9 cellular contexts compared by ENCODE assay signal in genomic region chr14:24194186-24194872, GRCh38. TPM values are rescaled to one million over a fixed set of nuclear protein-coding genes. Genes with fewer than 3 reads are reported as not detected.
DNase-seq lines count a peak whose midpoint lies in the region; ATAC-seq, FAIRE-seq and TF ChIP-seq lines count a peak whose summit lies in the region.
"Had no signal": no experiment of that assay in that cellular context is flagged by ENCODE, and none has a peak within 500 bp of the region (broad histone marks: within the 10 kb centered on the region; RNA-seq: fewer than 3 reads in every experiment).

No MANE protein-coding gene starts in this region.

- H3K36me3 ChIP-seq in GM23338 (ENCODE audit: insufficient read depth) (no peaks in the 10 kb centered on the region), gastroesophageal sphincter (peaks cover 0 to 45% of the 10 kb centered on the region in 2 donors), small intestine (ENCODE audit: control insufficient read depth in 2 of 2, insufficient read depth in 2 of 2, low read length in 2 of 2) (peaks cover 2% of the 10 kb centered on the region in 2 donors)

- TF ChIP-seq POLR2A in gastroesophageal sphincter (IDR thresholded peaks at IDR 0.05), result no peak

- ATAC-seq in GM23338 (no peak), gastroesophageal sphincter (no peak), HG03378 (IDR thresholded peaks at IDR 0.05; ENCODE audit: unreplicated experiment) (no peak), HG03442 (IDR thresholded peaks at IDR 0.05; ENCODE audit: unreplicated experiment) (no peak)

- peak overlapping the region; percentile 95 for H3K4me3 ChIP-seq in GM23338
- H3K4me3 ChIP-seq in WI38 (ENCODE audit: low read depth, low read length), result peak overlapping the region; percentile 89
- peak overlapping the region; percentile 82 to 83 for H3K4me3 ChIP-seq in gastroesophageal sphincter
- H3K4me3 ChIP-seq in small intestine (ENCODE audit: low read depth in 1 of 2, low read length in 2 of 2), result peak overlapping the region; percentile 65 to 96

- H3K27ac ChIP-seq in GM23338 (ENCODE audit: low read depth) (no peak overlapping the region), gastroesophageal sphincter (peak overlapping the region in 3 of 4 donors; percentile 96 to 99 (median 96)), small intestine (ENCODE audit: low read depth in 1 of 2, low read length in 1 of 2) (peak overlapping the region in 1 of 2 donors; percentile 99)

- H3K27me3 ChIP-seq in GM23338 (ENCODE audit: insufficient read depth), result no peaks in the 10 kb centered on the region
- no peaks in the 10 kb centered on the region for H3K27me3 ChIP-seq in gastroesophageal sphincter
- H3K27me3 ChIP-seq in small intestine (ENCODE audit: control insufficient read depth in 2 of 2, insufficient read depth in 2 of 2, low read length in 2 of 2), result no peaks in the 10 kb centered on the region

- DNase-seq in GM23338 (ENCODE audit: low spot score) (no peak), small intestine (no peak), UCSD-AML1 (lab: John Stamatoyannopoulos, UW; ENCODE audit: unreplicated experiment) (no peak), AML-193 (lab: John Stamatoyannopoulos, UW) (no peak)

- FAIRE-seq in small intestine (lab: Jason Lieb, UNC), result no peak

- H3K4me2 ChIP-seq in GM23338, result peak overlapping the region; percentile 90

- 73% methylated on average over 6 to 7 of the region's 7 CpGs for WGBS in gastroesophageal sphincter (ENCODE audit: low coverage in 1 of 2), 2 donors
- 83 to 87% (median 84%) methylated on average over 7 of the region's 7 CpGs for WGBS in small intestine, 3 donors

- no peak overlapping the region; the same call in 1 of the 2 replicates for H2AFZ ChIP-seq in GM23338

- H3K79me2 ChIP-seq in GM23338 (replicated peaks; ENCODE audit: insufficient read depth), result 0 out of 2 replicates have a peak, but pooled peaks cover 2% of the 10 kb centered on the region

- H3K9me2 ChIP-seq in GM23338 (ENCODE audit: insufficient read depth), result no peaks in the 10 kb centered on the region

- H3K9me3 ChIP-seq in gastroesophageal sphincter (no peaks in the 10 kb centered on the region), small intestine (ENCODE audit: control insufficient read depth, low read depth) (no peaks in the 10 kb centered on the region)

- H3K4me1 ChIP-seq in GM23338 (ENCODE audit: insufficient read depth), result peaks cover 8% of the 10 kb centered on the region
- peaks cover 4 to 51% (median 16%) of the 10 kb centered on the region in 3 donors for H3K4me1 ChIP-seq in gastroesophageal sphincter
- peaks cover 0 to 5% of the 10 kb centered on the region in 2 donors for H3K4me1 ChIP-seq in small intestine (ENCODE audit: control insufficient read depth in 2 of 2, insufficient read depth in 1 of 2, low read depth in 1 of 2, low read length in 1 of 2)

- no peak for TF ChIP-seq CTCF in GM23338 (conservative IDR thresholded peaks at IDR 0.05; ENCODE audit: low read depth in 2 of 2)
- no peak for TF ChIP-seq CTCF in WI38 (IDR thresholded peaks at IDR 0.05; ENCODE audit: low read depth, low read length)
- TF ChIP-seq CTCF in gastroesophageal sphincter (IDR thresholded peaks at IDR 0.05), result no peak

- H3K9me3 Mint-ChIP-seq in GM23338, result peaks cover 6% of the 10 kb centered on the region

- peaks cover 46% of the 10 kb centered on the region for H3K36me3 Mint-ChIP-seq in GM23338 (ENCODE audit: low read depth)

- no peak for TF ChIP-seq EP300 in gastroesophageal sphincter (IDR thresholded peaks at IDR 0.05)

- H4K20me1 ChIP-seq in GM23338 (replicated peaks; ENCODE audit: insufficient read depth), result no peaks in the 10 kb centered on the region; the same call in 1 of the 2 replicates

- peak overlapping the region; percentile 91 for H3K4me3 Mint-ChIP-seq in GM23338

- H3K27ac Mint-ChIP-seq in GM23338, result 0 out of 2 replicates have a peak overlapping the region, but pooled peaks have one; percentile 40

- H3K4me1 Mint-ChIP-seq in GM23338, result peaks cover 26% of the 10 kb centered on the region

- peaks cover 11% of the 10 kb centered on the region for H3K27me3 Mint-ChIP-seq in GM23338 (ENCODE audit: insufficient read depth, low read depth, poor library complexity)

- peaks cover 18% of the 10 kb centered on the region for H3F3A ChIP-seq in GM23338 (replicated peaks; ENCODE audit: low read depth)

TF ChIP-seq in GM23338, 12 proteins besides CTCF, POLR2A, EP300 and RAD21 (continues in another document):
- TF ChIP-seq ZNF114 (CRISPR knock-in tag; IDR thresholded peaks at IDR 0.05) (no peak), EZH2phosphoT487 (IDR thresholded peaks at IDR 0.05; ENCODE audit: unreplicated experiment) (no peak), STAT1 (IDR thresholded peaks at IDR 0.05; ENCODE audit: unreplicated experiment) (no peak), ETS1 (IDR thresholded peaks at IDR 0.05) (no peak), NANOG (IDR thresholded peaks at IDR 0.05; ENCODE audit: borderline replicate concordance) (no peak), EZH2 (IDR thresholded peaks at IDR 0.05; ENCODE audit: low read depth, unreplicated experiment) (no peak), CREB1 (CRISPR knock-in tag; IDR thresholded peaks at IDR 0.05; ENCODE audit: low read depth) (no peak), POLR2AphosphoS5 (IDR thresholded peaks at IDR 0.05; ENCODE audit: low read depth) (no peak)

RNA-seq across cellular contexts. Expression of gene TM9SF1, which starts 0.9 kb away (rescaled TPM):
- 25.6 and 27.5 TPM in 2 replicates for total RNA-seq in GM23338 (2014; rRNA removed; shearing (Covaris generic))
- polyA plus RNA-seq in GM23338 (2016; fragmentation: Nextera tagmentation; extraction: Ambion mirVana) (10.7 and 12.6 TPM in 2 replicates), small intestine (10 to 100 TPM in 1 of 3 donors, 1 to 10 TPM in 2; 6.9 to 37.7 (median 10.0) TPM)
- total RNA-seq in gastroesophageal sphincter, result 10 to 100 TPM; 34.7 to 53.3 (median 45.0) TPM

RNA-seq across cellular contexts. Expression of gene IPO4, which starts 5.7 kb away (rescaled TPM):
- 84.2 and 105 TPM in 2 replicates for total RNA-seq in GM23338 (2014; rRNA removed; shearing (Covaris generic))
- polyA plus RNA-seq in GM23338 (2016; fragmentation: Nextera tagmentation; extraction: Ambion mirVana) (34.2 and 34.3 TPM in 2 replicates), small intestine (10 to 100 TPM in 1 of 3 donors, 1 to 10 TPM in 2; 3.2 to 24.4 (median 4.2) TPM)
- total RNA-seq in gastroesophageal sphincter, result 10 to 100 TPM; 16.8 to 31.6 (median 27.0) TPM

RNA-seq across cellular contexts. Expression of gene TSSK4, which starts 11.2 kb away (rescaled TPM):
- 0.66 and 1.0 TPM in 2 replicates for total RNA-seq in GM23338 (2014; rRNA removed; shearing (Covaris generic))
- polyA plus RNA-seq in GM23338 (2016; fragmentation: Nextera tagmentation; extraction: Ambion mirVana), result 0.70 and 0.84 TPM in 2 replicates
- under 1 TPM in 1 of 4 donors, not detected in 3; 0.40 TPM for total RNA-seq in gastroesophageal sphincter
- polyA plus RNA-seq in small intestine, result under 1 TPM in 1 of 3 donors, not detected in 2; 0.04 TPM
- total RNA-seq: posterior vena cava had no signal

RNA-seq across cellular contexts. Expression of gene CHMP4A, which starts 19.0 kb away (rescaled TPM):
- 10.6 and 19.3 TPM in 2 replicates for total RNA-seq in GM23338 (2014; rRNA removed; shearing (Covaris generic))
- 30.1 and 36.9 TPM in 2 replicates for polyA plus RNA-seq in GM23338 (2016; fragmentation: Nextera tagmentation; extraction: Ambion mirVana)
- total RNA-seq in gastroesophageal sphincter, result 100 to 1,000 TPM in 2 of 4 donors, 10 to 100 TPM in 2; 93.4 to 134 (median 106) TPM
- polyA plus RNA-seq in small intestine, result 100 to 1,000 TPM in 1 of 3 donors, 10 to 100 TPM in 2; 70.0 to 121 (median 95.1) TPM

RNA-seq across cellular contexts. Expression of gene MDP1, which starts 21.5 kb away (rescaled TPM):
- 9.6 and 9.8 TPM in 2 replicates for total RNA-seq in GM23338 (2014; rRNA removed; shearing (Covaris generic))
- polyA plus RNA-seq in GM23338 (2016; fragmentation: Nextera tagmentation; extraction: Ambion mirVana), result 24.7 and 31.1 TPM in 2 replicates
- total RNA-seq in gastroesophageal sphincter, result 10 to 100 TPM in 3 of 4 donors, 1 to 10 TPM in 1; 6.9 to 17.1 (median 11.4) TPM
- 10 to 100 TPM; 18.8 to 31.1 (median 23.2) TPM for polyA plus RNA-seq in small intestine
